In genomic region chr22:17706451-17706900, GRCh38 we compare ENCODE assay signal across 8 cellular contexts.
DNase-seq lines count a peak whose midpoint lies in the region; ATAC-seq, FAIRE-seq and TF ChIP-seq lines count a peak whose summit lies in the region.

No MANE protein-coding gene starts in this region.

- TF ChIP-seq POLR2A in GM12891 (IDR thresholded peaks at IDR 0.05; ENCODE audit: low read depth, low read length): no peak
- peak in 1 of 2 donors; percentile 38 for TF ChIP-seq POLR2A in gastroesophageal sphincter (IDR thresholded peaks at IDR 0.05)

- DNase-seq in GM12891 (ENCODE audit: insufficient read length, low spot score) (peak; percentile 35), NCI-H69 (lab: John Stamatoyannopoulos, UW) (peak; percentile 22), occipital lobe (lab: John Stamatoyannopoulos, UW) (peak; percentile 17), urothelium cell line (ENCODE audit: low spot score) (peak; percentile 82), WERI-Rb-1 (no peak)
- peak; percentile 21 for DNase-seq in activated T-helper 2 cell treated with anti-CD3 and anti-CD28 coated beads, Interferon-gamma antibody, Interleukin-2, Interleukin-4, amounts not matched to agents 10 μg/mL and 5 μg/mL and 100 μg/mL, durations not matched to agents 14 hours and 24 hours and 36 hours (ENCODE audit: low spot score)

- peaks cover 0 to 20% of the 10 kb centered on the region in 2 donors for H3K36me3 ChIP-seq in gastroesophageal sphincter
- no peaks in the 10 kb centered on the region; the same call in none of the 2 replicates for H3K36me3 ChIP-seq in WERI-Rb-1

- H3K27me3 Mint-ChIP-seq in activated T-helper 2 cell treated with anti-CD3 and anti-CD28 coated beads, Interferon-gamma antibody, Interleukin-2, Interleukin-4, amounts not matched to agents 10 μg/mL and 5 μg/mL and 100 μg/mL, durations not matched to agents 14 hours and 24 hours and 36 hours (ENCODE audit: low read depth): no peaks in the 10 kb centered on the region

- peak; percentile 82 for ATAC-seq in HG02763 (IDR thresholded peaks at IDR 0.05; ENCODE audit: unreplicated experiment)
- peak; percentile 97 for ATAC-seq in gastroesophageal sphincter

- TF ChIP-seq CTCF in gastroesophageal sphincter (IDR thresholded peaks at IDR 0.05) (no peak), WERI-Rb-1 (IDR thresholded peaks at IDR 0.05; ENCODE audit: low read depth, low read length) (no peak)

- peak overlapping the region; percentile 61 for H3K4me3 Mint-ChIP-seq in activated T-helper 2 cell treated with anti-CD3 and anti-CD28 coated beads, Interferon-gamma antibody, Interleukin-2, Interleukin-4, amounts not matched to agents 10 μg/mL and 5 μg/mL and 100 μg/mL, durations not matched to agents 14 hours and 24 hours and 36 hours (ENCODE audit: low read depth)

- FAIRE-seq in GM12891 (lab: Jason Lieb, UNC) (peak; percentile 92), urothelium cell line (lab: Jason Lieb, UNC) (peak; percentile 5)

- H3K4me3 ChIP-seq in gastroesophageal sphincter (peak overlapping the region; percentile 44 to 52), WERI-Rb-1 (ENCODE audit: low read depth, low read length) (no peak overlapping the region)

- peak overlapping the region; percentile 79 to 85 (median 80) for H3K27ac ChIP-seq in gastroesophageal sphincter
- H3K27ac ChIP-seq in WERI-Rb-1: no peak overlapping the region

- H3K27ac Mint-ChIP-seq in activated T-helper 2 cell treated with anti-CD3 and anti-CD28 coated beads, Interferon-gamma antibody, Interleukin-2, Interleukin-4, amounts not matched to agents 10 μg/mL and 5 μg/mL and 100 μg/mL, durations not matched to agents 14 hours and 24 hours and 36 hours: peak overlapping the region; percentile 89

- no peaks in the 10 kb centered on the region for H3K9me3 Mint-ChIP-seq in activated T-helper 2 cell treated with anti-CD3 and anti-CD28 coated beads, Interferon-gamma antibody, Interleukin-2, Interleukin-4, amounts not matched to agents 10 μg/mL and 5 μg/mL and 100 μg/mL, durations not matched to agents 14 hours and 24 hours and 36 hours

- peaks cover 23% of the 10 kb centered on the region for H3K36me3 Mint-ChIP-seq in activated T-helper 2 cell treated with anti-CD3 and anti-CD28 coated beads, Interferon-gamma antibody, Interleukin-2, Interleukin-4, amounts not matched to agents 10 μg/mL and 5 μg/mL and 100 μg/mL, durations not matched to agents 14 hours and 24 hours and 36 hours (ENCODE audit: low read depth)

- no peaks in the 10 kb centered on the region for H3K9me3 ChIP-seq in gastroesophageal sphincter
- H3K9me3 ChIP-seq in WERI-Rb-1 (ENCODE audit: severe bottlenecking): no peaks in the 10 kb centered on the region

- peaks cover 5 to 44% (median 6%) of the 10 kb centered on the region in 3 donors for H3K4me1 ChIP-seq in gastroesophageal sphincter

- intact Hi-C loops in activated T-helper 2 cell treated with anti-CD3 and anti-CD28 coated beads, Interferon-gamma antibody, Interleukin-2, Interleukin-4, amounts not matched to agents 10 μg/mL and 5 μg/mL and 100 μg/mL, durations not matched to agents 14 hours and 24 hours and 36 hours (cut with micrococcal nuclease): loop anchor here (2.0 to 5.0 kb wide), 3 partner anchors 34 to 68 kb away; partner anchors contain the start of gene BCL2L13

- no peaks in the 10 kb centered on the region for H3K27me3 ChIP-seq in gastroesophageal sphincter
- no peaks in the 10 kb centered on the region for H3K27me3 ChIP-seq in WERI-Rb-1 (ENCODE audit: insufficient read depth, low read depth, severe bottlenecking)

- TF ChIP-seq EP300 in gastroesophageal sphincter (IDR thresholded peaks at IDR 0.05): no peak

- 0 to 6% methylated on average over 5 of the region's 5 CpGs for WGBS in gastroesophageal sphincter (ENCODE audit: low coverage in 1 of 2), 2 donors

- peaks cover 17% of the 10 kb centered on the region for H3K4me1 Mint-ChIP-seq in activated T-helper 2 cell treated with anti-CD3 and anti-CD28 coated beads, Interferon-gamma antibody, Interleukin-2, Interleukin-4, amounts not matched to agents 10 μg/mL and 5 μg/mL and 100 μg/mL, durations not matched to agents 14 hours and 24 hours and 36 hours (ENCODE audit: low read depth)

TF ChIP-seq in GM12891, 5 proteins besides CTCF, POLR2A, EP300 and RAD21:
- 0 out of 2 replicates have a peak, but pooled peaks have one; percentile 26 for TF ChIP-seq POLR2AphosphoS5 (IDR thresholded peaks at IDR 0.05; ENCODE audit: low read depth, low read length)
- no peak for TF ChIP-seq TAF1 (IDR thresholded peaks at IDR 0.05; ENCODE audit: low read depth, low read length)
- TF ChIP-seq SPI1 (IDR thresholded peaks at IDR 0.05; ENCODE audit: low read depth, low read length): peak; percentile 53
TF ChIP-seq in GM12891: peak in this region for 2.
